13 cellular contexts compared by ENCODE assay signal in genomic region chr6:31125586-31126363, GRCh38. TPM values are rescaled to one million over a fixed set of nuclear protein-coding genes. Genes with fewer than 3 reads are reported as not detected.
A peak's percentile ranks its signal among the peaks of the same experiment; 100 is the strongest.
DNase-seq lines count a peak whose midpoint lies in the region; ATAC-seq and TF ChIP-seq lines count a peak whose summit lies in the region.
"Had no signal": no experiment of that assay in that cellular context is flagged by ENCODE, and none has a peak within 500 bp of the region (broad histone marks: within the 10 kb centered on the region; RNA-seq: fewer than 3 reads in every experiment).

No MANE protein-coding gene starts in this region.

- no peaks in the 10 kb centered on the region for H4K20me1 ChIP-seq in smooth muscle cell (ENCODE audit: low read depth)

- H3K27me3 Mint-ChIP-seq in HFFc6 (ENCODE audit: insufficient read depth), result peaks cover 7% of the 10 kb centered on the region

- DNase-seq in HFFc6 (peak; percentile 78), amniotic epithelial cell (ENCODE audit: low read depth) (peak; percentile 42), glomerular visceral epithelial cell (ENCODE audit: extremely low spot score) (peak; percentile 52), smooth muscle cell (lab: John Stamatoyannopoulos, UW; ENCODE audit: unreplicated experiment) (no peak), HK-2 (ENCODE audit: unreplicated experiment) (no peak), lower lobe of right lung (no peak)
- DNase-seq: activated CD4-positive, alpha-beta T cell treated with anti-CD3 and anti-CD28 coated beads for 48 hours; activated gamma-delta T cell; naive B cell; NCI-H2227 treated with DMSO at 0.1 percent for 48 hours; spleen had no signal

- H3K4me3 ChIP-seq in smooth muscle cell (no peak overlapping the region), lower lobe of right lung (no peak overlapping the region)
- H3K4me3 ChIP-seq: spleen had no signal

- H3F3A ChIP-seq in smooth muscle cell (ENCODE audit: low read depth), result no peaks in the 10 kb centered on the region

- H3K4me1 Mint-ChIP-seq in HFFc6 (ENCODE audit: low read depth), result peaks cover 37% of the 10 kb centered on the region

- H2AFZ ChIP-seq in smooth muscle cell (ENCODE audit: low read depth), result no peak overlapping the region

- H3K79me2 ChIP-seq in smooth muscle cell (ENCODE audit: low read depth), result no peaks in the 10 kb centered on the region

- H3K27ac Mint-ChIP-seq in HFFc6, result no peak overlapping the region; the same call in 1 of the 2 replicates

- H3K36me3 ChIP-seq in smooth muscle cell (ENCODE audit: low read depth) (no peaks in the 10 kb centered on the region), lower lobe of right lung (no peaks in the 10 kb centered on the region)
- H3K36me3 ChIP-seq: spleen had no signal

- H3K27ac ChIP-seq in smooth muscle cell (ENCODE audit: low read depth) (peak overlapping the region; percentile 19), lower lobe of right lung (no peak overlapping the region)
- H3K27ac ChIP-seq: spleen had no signal

- H3K4me2 ChIP-seq in smooth muscle cell, result no peak overlapping the region

- ATAC-seq in GM21528 (IDR thresholded peaks at IDR 0.05; ENCODE audit: low FRiP score, unreplicated experiment), result no peak
- ATAC-seq in lower lobe of right lung, result no peak

- H3K27me3 ChIP-seq in smooth muscle cell (ENCODE audit: low read depth) (no peaks in the 10 kb centered on the region), lower lobe of right lung (ENCODE audit: low read depth) (no peaks in the 10 kb centered on the region)

- H3K36me3 Mint-ChIP-seq in HFFc6 (ENCODE audit: low read depth), result no peaks in the 10 kb centered on the region
- H3K36me3 Mint-ChIP-seq: naive B cell had no signal

- no peak overlapping the region for H3K9ac ChIP-seq in smooth muscle cell (ENCODE audit: low read depth)

- H3K4me1 ChIP-seq in smooth muscle cell (ENCODE audit: low read depth), result no peaks in the 10 kb centered on the region
- peaks cover 17% of the 10 kb centered on the region for H3K4me1 ChIP-seq in lower lobe of right lung

- 83% methylated on average over 12 of the region's 12 CpGs for WGBS in smooth muscle cell (ENCODE audit: low lambda C conversion rate)

- H3K9me3 ChIP-seq in smooth muscle cell (replicated peaks; ENCODE audit: low read depth) (no peaks in the 10 kb centered on the region), lower lobe of right lung (no peaks in the 10 kb centered on the region)
- H3K9me3 ChIP-seq: spleen had no signal

- no peaks in the 10 kb centered on the region for H3K9me3 Mint-ChIP-seq in HFFc6
- H3K9me3 Mint-ChIP-seq: naive B cell had no signal

- intact Hi-C loops in lower lobe of right lung (cut with DNase I), result no loop called here

- no peak for TF ChIP-seq CTCF in HFFc6 (IDR thresholded peaks at IDR 0.05)
- no peak for TF ChIP-seq CTCF in smooth muscle cell (IDR thresholded peaks at IDR 0.05; ENCODE audit: borderline replicate concordance, insufficient read depth, poor library complexity, severe bottlenecking)
- TF ChIP-seq CTCF in lower lobe of right lung (IDR thresholded peaks at IDR 0.05), result no peak

- no peak overlapping the region for H3K4me3 Mint-ChIP-seq in HFFc6
- H3K4me3 Mint-ChIP-seq: naive B cell had no signal

RNA-seq across cellular contexts. Expression of gene CDSN, which starts 5.5 kb away (rescaled TPM):
- not detected for total RNA-seq in HFFc6 (2021; fragmentation: NEBNext Ultra II Directional; extraction: Animal tissue kit (Norgen Biotek cat#: 25700))
- total RNA-seq in smooth muscle cell, result 1.4 and 11.6 TPM in 2 replicates
- polyA plus RNA-seq in smooth muscle cell, result 1.2 TPM in 1 of 2 replicates, not detected in the other
- not detected for total RNA-seq in lower lobe of right lung
- total RNA-seq: SK-MEL-5, spleen had no signal
- polyA plus RNA-seq: spleen had no signal

RNA-seq across cellular contexts. Expression of gene PSORS1C1, which starts 11.2 kb away (rescaled TPM):
- 1 to 10 TPM; 2.1 to 4.4 (median 3.5) TPM for total RNA-seq in HFFc6 (2021; fragmentation: NEBNext Ultra II Directional; extraction: Animal tissue kit (Norgen Biotek cat#: 25700))
- total RNA-seq in smooth muscle cell (2.6 and 6.5 TPM in 2 replicates), lower lobe of right lung (10.5 TPM)
- polyA plus RNA-seq in smooth muscle cell, result 1.6 and 2.1 TPM in 2 replicates
- total RNA-seq: SK-MEL-5 had no signal

RNA-seq across cellular contexts. Expression of gene PSORS1C2, which starts 13.1 kb away (rescaled TPM):
- total RNA-seq in HFFc6 (2021; fragmentation: NEBNext Ultra II Directional; extraction: Animal tissue kit (Norgen Biotek cat#: 25700)), result not detected
- total RNA-seq in smooth muscle cell, result 0.49 and 0.90 TPM in 2 replicates
- 0.97 and 1.1 TPM in 2 replicates for polyA plus RNA-seq in smooth muscle cell
- total RNA-seq in lower lobe of right lung, result not detected
- total RNA-seq: SK-MEL-5, spleen had no signal
- polyA plus RNA-seq: spleen had no signal

RNA-seq across cellular contexts. Expression of gene C6orf15, which starts 13.4 kb away (rescaled TPM):
- not detected for total RNA-seq in HFFc6 (2021; fragmentation: NEBNext Ultra II Directional; extraction: Animal tissue kit (Norgen Biotek cat#: 25700))
- total RNA-seq in smooth muscle cell, result 0.63 and 0.94 TPM in 2 replicates
- 0.52 and 1.5 TPM in 2 replicates for polyA plus RNA-seq in smooth muscle cell
- not detected for total RNA-seq in lower lobe of right lung
- total RNA-seq: SK-MEL-5, spleen had no signal
- polyA plus RNA-seq: spleen had no signal

RNA-seq across cellular contexts. Expression of gene CCHCR1, which starts 31.8 kb away (rescaled TPM):
- total RNA-seq in HFFc6 (2021; fragmentation: NEBNext Ultra II Directional; extraction: Animal tissue kit (Norgen Biotek cat#: 25700)), result 10 to 100 TPM; 12.0 to 24.3 (median 23.5) TPM
- 4.9 and 8.2 TPM in 2 replicates for total RNA-seq in smooth muscle cell
- polyA plus RNA-seq in smooth muscle cell, result 15.0 and 25.4 TPM in 2 replicates
- total RNA-seq in lower lobe of right lung, result 16.5 TPM

Comparison
In these comparisons a context has a peak if more than half of its experiments do, and no peak if none do; other contexts are left out.
1. DNase-seq: peak in HFFc6 (single experiment), amniotic epithelial cell (single experiment) and glomerular visceral epithelial cell (single experiment); none in smooth muscle cell (single experiment), HK-2 (single experiment) and lower lobe of right lung (single experiment).